ENCODE assay signal across 1 cellular context in the genomic region with DNA sequence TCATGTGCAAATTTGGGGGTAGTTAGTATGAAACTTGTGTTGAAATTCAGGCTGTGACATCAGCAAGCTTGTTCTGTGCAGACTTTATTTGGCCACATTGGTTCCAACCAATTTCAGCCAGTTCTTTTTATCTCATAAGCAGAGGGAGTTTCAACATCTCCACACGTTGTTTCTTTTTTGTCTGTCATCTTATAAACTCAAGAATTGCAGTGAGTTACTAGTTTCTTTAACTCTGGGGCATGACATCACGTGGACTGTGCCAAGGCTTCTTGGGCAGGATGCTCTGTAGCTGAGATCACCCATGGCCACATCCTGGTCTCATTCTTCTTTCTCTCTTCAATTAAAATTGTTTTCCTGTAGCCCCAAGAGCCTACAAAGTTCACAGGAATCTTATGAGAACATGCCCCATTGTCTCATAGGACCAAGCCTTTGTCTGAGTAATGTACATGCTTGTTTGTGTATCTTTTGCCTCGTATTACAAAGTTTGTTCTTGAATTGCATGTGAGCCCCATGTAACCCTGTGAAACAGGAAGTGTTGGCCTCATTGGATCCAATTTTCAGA.
TF ChIP-seq lines count a peak whose summit lies in the region.

No MANE protein-coding gene starts in this region.

TF ChIP-seq in IMR-90, 13 proteins besides CTCF, POLR2A, EP300 and RAD21 (continued from another document):
- TF ChIP-seq, protein P1, sequence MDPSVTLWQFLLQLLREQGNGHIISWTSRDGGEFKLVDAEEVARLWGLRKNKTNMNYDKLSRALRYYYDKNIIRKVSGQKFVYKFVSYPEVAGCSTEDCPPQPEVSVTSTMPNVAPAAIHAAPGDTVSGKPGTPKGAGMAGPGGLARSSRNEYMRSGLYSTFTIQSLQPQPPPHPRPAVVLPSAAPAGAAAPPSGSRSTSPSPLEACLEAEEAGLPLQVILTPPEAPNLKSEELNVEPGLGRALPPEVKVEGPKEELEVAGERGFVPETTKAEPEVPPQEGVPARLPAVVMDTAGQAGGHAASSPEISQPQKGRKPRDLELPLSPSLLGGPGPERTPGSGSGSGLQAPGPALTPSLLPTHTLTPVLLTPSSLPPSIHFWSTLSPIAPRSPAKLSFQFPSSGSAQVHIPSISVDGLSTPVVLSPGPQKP (IDR thresholded peaks at IDR 0.05; ENCODE audit: borderline replicate concordance, low read depth, low read length) = no peak
- TF ChIP-seq NFE2L2 (IDR thresholded peaks at IDR 0.05; ENCODE audit: low read depth, low read length) = 0 out of 2 replicates have a peak, but pooled peaks have one; percentile 18
- TF ChIP-seq, protein P2, sequence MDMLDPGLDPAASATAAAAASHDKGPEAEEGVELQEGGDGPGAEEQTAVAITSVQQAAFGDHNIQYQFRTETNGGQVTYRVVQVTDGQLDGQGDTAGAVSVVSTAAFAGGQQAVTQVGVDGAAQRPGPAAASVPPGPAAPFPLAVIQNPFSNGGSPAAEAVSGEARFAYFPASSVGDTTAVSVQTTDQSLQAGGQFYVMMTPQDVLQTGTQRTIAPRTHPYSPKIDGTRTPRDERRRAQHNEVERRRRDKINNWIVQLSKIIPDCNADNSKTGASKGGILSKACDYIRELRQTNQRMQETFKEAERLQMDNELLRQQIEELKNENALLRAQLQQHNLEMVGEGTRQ (IDR thresholded peaks at IDR 0.05; ENCODE audit: low read depth, low read length) = peak; percentile 62; the same call in 1 of the 2 replicates
- TF ChIP-seq MXI1 (IDR thresholded peaks at IDR 0.05; ENCODE audit: borderline replicate concordance, low read depth, low read length) = no peak
- no peak for TF ChIP-seq RCOR1 (IDR thresholded peaks at IDR 0.05; ENCODE audit: insufficient replicate concordance, low read length)
- TF ChIP-seq FOS (IDR thresholded peaks at IDR 0.05; ENCODE audit: low read depth, low read length) = no peak
- TF ChIP-seq SMC3 (IDR thresholded peaks at IDR 0.05; ENCODE audit: low read depth, low read length) = no peak
- TF ChIP-seq MAZ (IDR thresholded peaks at IDR 0.05; ENCODE audit: borderline replicate concordance, low read depth, low read length) = no peak
- peak; percentile 63; the same call in 1 of the 2 replicates for TF ChIP-seq BHLHE40 (IDR thresholded peaks at IDR 0.05; ENCODE audit: low read depth, low read length)
- TF ChIP-seq CEBPB (IDR thresholded peaks at IDR 0.05; ENCODE audit: low read depth, low read length) = peak; percentile 48; the same call in 1 of the 2 replicates
- no peak for TF ChIP-seq MAFK (IDR thresholded peaks at IDR 0.05; ENCODE audit: low read depth, low read length)
- no peak for TF ChIP-seq CHD1 (IDR thresholded peaks at IDR 0.05; ENCODE audit: low read depth, low read length)
